In the genomic region with DNA sequence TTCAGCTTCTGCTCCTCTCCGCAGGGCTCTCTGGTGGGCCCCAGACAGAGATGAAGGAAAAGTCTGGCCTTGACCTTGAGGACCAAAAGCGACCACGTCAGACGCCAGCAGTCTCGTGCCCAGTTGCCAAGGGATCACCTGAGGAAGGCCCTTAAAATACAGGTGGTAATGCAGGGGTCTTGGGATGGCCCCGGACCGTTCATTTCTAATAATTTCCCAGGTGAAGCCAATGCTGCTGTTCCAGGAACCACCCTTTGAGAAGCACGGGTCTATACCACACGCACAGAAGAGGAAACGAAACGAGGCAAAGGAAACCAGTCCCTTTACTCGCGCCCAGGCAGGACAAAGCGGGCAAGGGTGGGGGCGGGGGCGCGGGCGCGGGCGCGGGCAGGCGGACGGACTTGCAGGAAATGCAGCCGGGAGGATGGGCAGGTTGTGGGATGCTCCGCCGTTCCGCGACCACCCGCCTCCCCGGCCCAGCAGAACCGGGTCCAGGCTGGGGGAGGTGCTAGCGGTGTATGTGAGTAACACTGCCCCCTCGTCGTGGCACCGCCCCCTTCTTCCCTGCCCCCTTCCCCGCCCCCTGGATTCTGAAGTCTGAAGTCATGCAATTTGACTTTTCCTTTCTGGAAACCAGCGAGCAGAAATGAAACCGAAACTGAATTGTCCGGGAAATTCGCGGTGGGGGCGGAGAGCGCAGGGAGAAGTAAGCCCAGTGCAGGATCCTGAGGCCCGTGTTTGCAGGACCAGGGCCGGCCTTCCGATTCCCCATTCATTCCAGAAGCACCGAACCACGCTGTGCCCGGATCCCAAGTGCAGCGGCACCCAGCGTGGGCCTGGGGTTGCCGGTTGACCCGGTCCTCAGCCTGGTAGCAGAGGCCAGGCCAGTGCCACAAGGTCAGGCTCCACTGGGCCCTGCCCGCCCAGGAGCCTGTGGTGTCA, we compare ENCODE assay signal across 8 cellular contexts. TPM values are rescaled to one million over a fixed set of nuclear protein-coding genes. Genes with fewer than 3 reads are reported as not detected.
A peak's percentile ranks its signal among the peaks of the same experiment; 100 is the strongest.
DNase-seq lines count a peak whose midpoint lies in the region; ATAC-seq and TF ChIP-seq lines count a peak whose summit lies in the region.

No MANE protein-coding gene starts in this region.

- H3K4me3 Mint-ChIP-seq in CD4-positive, alpha-beta T cell, result peak overlapping the region; percentile 97
- peak overlapping the region; percentile 76 for H3K4me3 Mint-ChIP-seq in activated naive CD8-positive, alpha-beta T cell treated with anti-CD3 and anti-CD28 coated beads, Interleukin-2, amount 50 U/mL, for 24 hours
- H3K4me3 Mint-ChIP-seq in type B pancreatic cell, result peak overlapping the region; percentile 90

- peak overlapping the region; percentile 88 for H3K27ac Mint-ChIP-seq in CD4-positive, alpha-beta T cell
- H3K27ac Mint-ChIP-seq in activated naive CD8-positive, alpha-beta T cell treated with anti-CD3 and anti-CD28 coated beads, Interleukin-2, amount 50 U/mL, for 24 hours, result peak overlapping the region; percentile 78
- peak overlapping the region; percentile 80 for H3K27ac Mint-ChIP-seq in type B pancreatic cell

- H3K36me3 Mint-ChIP-seq in CD4-positive, alpha-beta T cell (ENCODE audit: low read depth), result no peaks in the 10 kb centered on the region
- H3K36me3 Mint-ChIP-seq in activated naive CD8-positive, alpha-beta T cell treated with anti-CD3 and anti-CD28 coated beads, Interleukin-2, amount 50 U/mL, for 24 hours (ENCODE audit: low read depth), result no peaks in the 10 kb centered on the region
- H3K36me3 Mint-ChIP-seq in type B pancreatic cell, result no peaks in the 10 kb centered on the region

- no peaks in the 10 kb centered on the region for H3K9me3 ChIP-seq in CD4-positive, alpha-beta T cell (ENCODE audit: control insufficient read depth, low read length)

- intact Hi-C loops in CD4-positive, alpha-beta T cell (cut with DNase I, micrococcal nuclease), result no loop called here
- intact Hi-C loops in Right ventricle myocardium inferior (cut with DNase I), result no loop called here

- DNase-seq in CD4-positive, alpha-beta T cell, result peak in 9 of 10 experiments; percentile 23 to 83 (median 39)
- DNase-seq in GM20000 (ENCODE audit: low spot score) (peak; percentile 55), Right ventricle myocardium inferior (ENCODE audit: missing footprints) (peak; percentile 91), omental fat pad (ENCODE audit: low spot score) (peak; percentile 65), type B pancreatic cell (ENCODE audit: extremely low spot score, unreplicated experiment) (peak; percentile 79)
- DNase-seq in Jurkat, Clone E6-1 (ENCODE audit: low read depth, low spot score), result no peak
- peak; percentile 50 for DNase-seq in activated naive CD8-positive, alpha-beta T cell treated with anti-CD3 and anti-CD28 coated beads, Interleukin-2, amount 50 U/mL, for 24 hours

- H3K27ac ChIP-seq in CD4-positive, alpha-beta T cell (ENCODE audit: low read depth, low read length), result peak overlapping the region; percentile 46

- H3K4me1 Mint-ChIP-seq in CD4-positive, alpha-beta T cell (ENCODE audit: low read depth), result peaks cover 45% of the 10 kb centered on the region
- H3K4me1 Mint-ChIP-seq in activated naive CD8-positive, alpha-beta T cell treated with anti-CD3 and anti-CD28 coated beads, Interleukin-2, amount 50 U/mL, for 24 hours, result peaks cover 29% of the 10 kb centered on the region
- peaks cover 7% of the 10 kb centered on the region for H3K4me1 Mint-ChIP-seq in type B pancreatic cell (ENCODE audit: unreplicated experiment)

- peak overlapping the region; percentile 22 for H3K4me3 ChIP-seq in Jurkat, Clone E6-1 (ENCODE audit: low read length)

- no peaks in the 10 kb centered on the region for H3K9me3 Mint-ChIP-seq in CD4-positive, alpha-beta T cell
- H3K9me3 Mint-ChIP-seq in activated naive CD8-positive, alpha-beta T cell treated with anti-CD3 and anti-CD28 coated beads, Interleukin-2, amount 50 U/mL, for 24 hours, result no peaks in the 10 kb centered on the region
- H3K9me3 Mint-ChIP-seq in type B pancreatic cell, result peaks cover 5% of the 10 kb centered on the region

- POLR2A ChIA-PET in CD4-positive, alpha-beta T cell (lab: Charles Lee), result interaction anchor here (0.9 to 2.2 kb wide), 3 partner anchors 9 to 58 kb away, joined by 3 to 15 read pairs (median 4); partner anchors contain the start of gene MX2

- TF ChIP-seq CTCF in CD4-positive, alpha-beta T cell (IDR thresholded peaks at IDR 0.05), result no peak
- TF ChIP-seq CTCF in GM20000 (IDR thresholded peaks at IDR 0.05; ENCODE audit: extremely low read depth, missing control alignments) (no peak), omental fat pad (IDR thresholded peaks at IDR 0.05) (no peak), type B pancreatic cell (conservative IDR thresholded peaks at IDR 0.05) (no peak)

- peak; percentile 75 for ATAC-seq in CD4-positive, alpha-beta T cell (ENCODE audit: poor library complexity)
- ATAC-seq in SK-N-SH treated with all-trans-retinoic acid at 6 μM for 48 hours (peak; percentile 93), Right ventricle myocardium inferior (peak; percentile 95), omental fat pad (ENCODE audit: low FRiP score) (peak; percentile 96)
- peak; percentile 62 for ATAC-seq in activated naive CD8-positive, alpha-beta T cell treated with anti-CD3 and anti-CD28 coated beads, Interleukin-2, amount 50 U/mL, for 24 hours

- no peaks in the 10 kb centered on the region for H3K27me3 Mint-ChIP-seq in CD4-positive, alpha-beta T cell
- H3K27me3 Mint-ChIP-seq in activated naive CD8-positive, alpha-beta T cell treated with anti-CD3 and anti-CD28 coated beads, Interleukin-2, amount 50 U/mL, for 24 hours, result no peaks in the 10 kb centered on the region
- H3K27me3 Mint-ChIP-seq in type B pancreatic cell, result peaks cover 7% of the 10 kb centered on the region

- H3K27me3 ChIP-seq in CD4-positive, alpha-beta T cell (ENCODE audit: control insufficient read depth, insufficient read depth, low read length), result no peaks in the 10 kb centered on the region

- CTCF ChIA-PET in CD4-positive, alpha-beta T cell (lab: Charles Lee), result no interaction called here

TF ChIP-seq in SK-N-SH treated with all-trans-retinoic acid at 6 μM for 48 hours, 23 proteins besides CTCF, POLR2A, EP300 and RAD21:
- TF ChIP-seq TOX (CRISPR knock-in tag; IDR thresholded peaks at IDR 0.05; ENCODE audit: borderline replicate concordance), result no peak

RNA-seq across cellular contexts. Expression of gene MX1, which starts 5.8 kb away (rescaled TPM):
- total RNA-seq in CD4-positive, alpha-beta T cell, result 10 to 100 TPM; 82.3 to 86.3 TPM
- polyA plus RNA-seq in Jurkat, Clone E6-1 (2012; ENCODE audit: insufficient read depth, insufficient read length), result not detected
- 11.0 TPM for total RNA-seq in Right ventricle myocardium inferior
- 10 to 100 TPM in 3 of 4 donors, 1 to 10 TPM in 1; 8.5 to 87.3 (median 44.8) TPM for total RNA-seq in omental fat pad
- 9.8 and 34.8 TPM in 2 replicates for total RNA-seq in type B pancreatic cell (ENCODE audit: low replicate concordance)

RNA-seq across cellular contexts. Expression of gene MX2, which starts 58.4 kb away (rescaled TPM):
- 10 to 100 TPM; 77.8 to 87.1 TPM for total RNA-seq in CD4-positive, alpha-beta T cell
- 2.7 TPM for polyA plus RNA-seq in Jurkat, Clone E6-1 (2012; ENCODE audit: insufficient read depth, insufficient read length)
- total RNA-seq in Right ventricle myocardium inferior (4.8 TPM), omental fat pad (10 to 100 TPM; 11.9 to 39.6 (median 28.7) TPM), type B pancreatic cell (ENCODE audit: low replicate concordance) (0.92 and 2.0 TPM in 2 replicates)
